Comparison of ENCODE assay signal across 24 cellular contexts in the genomic region with DNA sequence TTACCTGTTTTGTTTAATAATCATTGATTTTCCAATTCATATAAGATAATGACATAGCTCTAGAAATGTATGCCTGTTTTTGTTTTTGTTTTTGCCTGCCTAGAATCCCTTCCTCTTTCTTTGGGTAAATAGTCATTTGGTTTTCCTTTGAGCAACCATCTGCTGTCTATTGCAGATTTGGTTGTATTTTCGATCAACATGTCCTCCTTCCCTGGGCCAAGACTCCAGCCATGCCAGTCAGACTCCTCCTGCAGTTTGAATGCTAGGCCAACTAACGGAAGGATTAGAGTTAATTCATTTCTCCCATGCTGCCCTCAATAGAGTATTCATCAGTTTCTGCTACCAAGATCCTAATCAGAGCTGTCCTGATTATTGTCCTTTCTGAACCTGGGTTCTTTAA.
DNase-seq lines count a peak whose midpoint lies in the region; FAIRE-seq and TF ChIP-seq lines count a peak whose summit lies in the region.
"Had no signal": no experiment of that assay in that cellular context is flagged by ENCODE, and none has a peak within 500 bp of the region (broad histone marks: within the 10 kb centered on the region; RNA-seq: fewer than 3 reads in every experiment).

No MANE protein-coding gene starts in this region.

- TF ChIP-seq CTCF in MM.1S (IDR thresholded peaks at IDR 0.05; ENCODE audit: low read length), result no peak
- no peak for TF ChIP-seq CTCF in tibial artery (IDR thresholded peaks at IDR 0.05)
- TF ChIP-seq CTCF in suprapubic skin (IDR thresholded peaks at IDR 0.05), result no peak

- WGBS in suprapubic skin, result 82% methylated on average over 2 of the region's 2 CpGs

- H3K9me3 ChIP-seq in MM.1S (replicated peaks; ENCODE audit: insufficient read depth, low read length) (no peaks in the 10 kb centered on the region), tibial artery (no peaks in the 10 kb centered on the region), suprapubic skin (no peaks in the 10 kb centered on the region)
- H3K9me3 ChIP-seq: BE2C had no signal

- H3K4me1 ChIP-seq in MM.1S (ENCODE audit: low read length) (peaks cover 8% of the 10 kb centered on the region), tibial artery (no peaks in the 10 kb centered on the region), suprapubic skin (no peaks in the 10 kb centered on the region)
- H3K4me1 ChIP-seq: BE2C had no signal

- H3K4me2 ChIP-seq in MM.1S (ENCODE audit: low read depth, low read length), result peak overlapping the region; percentile 48
- H3K4me2 ChIP-seq: BLaER1 had no signal

- no peaks in the 10 kb centered on the region for H3K9me2 ChIP-seq in MM.1S (replicated peaks; ENCODE audit: insufficient read depth, low read length)

- H3K36me3 ChIP-seq in MM.1S (replicated peaks; ENCODE audit: insufficient read depth, low read length), result no peaks in the 10 kb centered on the region
- no peaks in the 10 kb centered on the region for H3K36me3 ChIP-seq in tibial artery
- H3K36me3 ChIP-seq in suprapubic skin, result no peaks in the 10 kb centered on the region
- H3K36me3 ChIP-seq: BE2C, BLaER1 had no signal

- H3K27ac ChIP-seq in MM.1S (ENCODE audit: low read length), result no peak overlapping the region
- no peak overlapping the region for H3K27ac ChIP-seq in tibial artery
- no peak overlapping the region for H3K27ac ChIP-seq in suprapubic skin
- H3K27ac ChIP-seq: BLaER1 had no signal

- H4K20me1 ChIP-seq in MM.1S (ENCODE audit: insufficient read depth, low read length), result no peaks in the 10 kb centered on the region
- H4K20me1 ChIP-seq: BLaER1 had no signal

- no peaks in the 10 kb centered on the region for H3F3A ChIP-seq in MM.1S (ENCODE audit: insufficient read depth, low read length)

- DNase-seq in GM12892 (ENCODE audit: insufficient read length) (no peak), MM.1S (no peak), cerebellar cortex (ENCODE audit: low spot score) (peak; percentile 70), GF-D8 (lab: John Stamatoyannopoulos, UW) (no peak), tibial artery (no peak), suprapubic skin (ENCODE audit: low spot score in 2 of 2) (no peak)
- DNase-seq in NK-92 treated with Interleukin-12 subunit alpha and Interleukin-12 subunit beta, amount 100 ng/mL, for 24 hours (lab: John Stamatoyannopoulos, UW), result no peak
- DNase-seq: 8988T; ACHN; BE2C; CD4-positive, alpha-beta memory T cell; CD4-positive, CD25-positive, alpha-beta regulatory T cell; CD8-positive, alpha-beta memory T cell; COR-L47; DMS 273 treated with DMSO at 0.1 percent for 48 hours; DMS153; DMS53; DMS79; DND-41; EL had no signal

- H3K4me3 ChIP-seq in MM.1S (ENCODE audit: low read length) (0 out of 2 replicates have a peak overlapping the region, but pooled peaks have one; percentile 33), tibial artery (no peak overlapping the region), suprapubic skin (no peak overlapping the region)
- H3K4me3 ChIP-seq: BLaER1, GM12878 had no signal

- intact Hi-C loops in tibial artery (cut with DNase I; ENCODE audit: low total_unique reads), result no loop called here

- no peak for TF ChIP-seq EP300 in suprapubic skin (IDR thresholded peaks at IDR 0.05)

- H2AFZ ChIP-seq in MM.1S (ENCODE audit: low read length), result peak overlapping the region; percentile 48; the same call in 1 of the 2 replicates

- peak; percentile 77 for FAIRE-seq in GM12892 (lab: Jason Lieb, UNC)
- FAIRE-seq: A204.1, G401.6, GM12878 had no signal

- TF ChIP-seq POLR2A in GM12892 (IDR thresholded peaks at IDR 0.05; ENCODE audit: low read depth, low read length) (no peak), suprapubic skin (IDR thresholded peaks at IDR 0.05) (no peak)

- H3K79me2 ChIP-seq in MM.1S (ENCODE audit: low read length), result no peaks in the 10 kb centered on the region

- H3K9ac ChIP-seq in MM.1S (ENCODE audit: low read length), result no peak overlapping the region
- H3K9ac ChIP-seq: BLaER1 had no signal

- H3K27me3 ChIP-seq in MM.1S (replicated peaks; ENCODE audit: insufficient read depth, low read length) (no peaks in the 10 kb centered on the region), tibial artery (no peaks in the 10 kb centered on the region), suprapubic skin (no peaks in the 10 kb centered on the region)
- H3K27me3 ChIP-seq: BE2C, BLaER1 had no signal
